ENCODE assay signal across 37 cellular contexts in genomic region chr2:38792751-38793150, GRCh38.
"Had no signal": no experiment of that assay in that cellular context is flagged by ENCODE, and none has a peak within 500 bp of the region (broad histone marks: within the 10 kb centered on the region; RNA-seq: fewer than 3 reads in every experiment).

No MANE protein-coding gene starts in this region.

- H3K27ac ChIP-seq: adrenal gland, body of pancreas, brain microvascular endothelial cell, breast epithelium, VCaP had no signal

- H3K4me1 ChIP-seq: adrenal gland, body of pancreas, breast epithelium had no signal

- H3K9me3 ChIP-seq: adrenal gland, body of pancreas, breast epithelium had no signal

- H3K4me3 ChIP-seq: adrenal gland, body of pancreas, breast epithelium had no signal

- H3K36me3 Mint-ChIP-seq: activated CD4-positive, alpha-beta memory T cell treated with anti-CD3 and anti-CD28 coated beads for 36 hours; activated naive CD4-positive, alpha-beta T cell treated with anti-CD3 and anti-CD28 coated beads, Interleukin-2, amount 50 U/mL, for 72 hours had no signal

- H3K36me3 ChIP-seq: brain microvascular endothelial cell, breast epithelium had no signal

- FAIRE-seq: astrocyte, TTC549 had no signal

- H3K27me3 ChIP-seq: adrenal gland, body of pancreas, brain microvascular endothelial cell, breast epithelium had no signal

- H3K27me3 Mint-ChIP-seq: activated B cell treated with CpG ODN at 0.5 μM for 24 hours; activated CD4-positive, alpha-beta memory T cell treated with anti-CD3 and anti-CD28 coated beads for 36 hours; activated CD4-positive, alpha-beta T cell treated with anti-CD3 and anti-CD28 coated beads, Interleukin-2, amount 10 ng/mL, durations not matched to agents 24 days and 14 days; activated CD8-positive, alpha-beta T cell treated with anti-CD3 and anti-CD28 coated beads for 36 hours; activated naive CD8-positive, alpha-beta T cell treated with anti-CD3 and anti-CD28 coated beads for 36 hours; activated T-helper 17 cell treated with anti-CD3 and anti-CD28 coated beads, Interleukin-2, amount 50 U/mL, for 72 hours had no signal

- DNase-seq: activated B cell treated with CpG ODN at 0.5 μM for 24 hours; activated CD4-positive, alpha-beta memory T cell treated with anti-CD3 and anti-CD28 coated beads for 36 hours; activated CD4-positive, alpha-beta T cell treated with anti-CD3 and anti-CD28 coated beads for 4 hours; activated CD4-positive, alpha-beta T cell treated with anti-CD3 and anti-CD28 coated beads, Interleukin-2, amount 10 ng/mL, durations not matched to agents 24 days and 14 days; activated CD4-positive, alpha-beta T cell treated with anti-CD3 and anti-CD28 coated beads, Interleukin-2, amount 50 U/mL, for 1 hour; activated CD4-positive, alpha-beta T cell treated with anti-CD3 and anti-CD28 coated beads, Interleukin-2, amount 50 U/mL, for 4 hours; activated CD4-positive, CD25-positive, alpha-beta regulatory T cell treated with anti-CD3 and anti-CD28 coated beads, Interleukin-2, amount 50 U/mL, for 72 hours; activated CD8-positive, alpha-beta memory T cell treated with anti-CD3 and anti-CD28 coated beads, Interleukin-2, amount 50 U/mL, for 4 hours; activated CD8-positive, alpha-beta T cell treated with anti-CD3 and anti-CD28 coated beads for 36 hours; activated effector memory CD4-positive, alpha-beta T cell treated with anti-CD3 and anti-CD28 coated beads, Interleukin-2, amount 50 U/mL, for 16 hours; activated gamma-delta T cell treated with Interleukin-2 at 50 U/mL for 16 hours; activated naive CD4-positive, alpha-beta T cell; activated naive CD4-positive, alpha-beta T cell treated with anti-CD3 and anti-CD28 coated beads for 36 hours; activated naive CD4-positive, alpha-beta T cell treated with anti-CD3 and anti-CD28 coated beads, Interleukin-2, amount 50 U/mL, for 16 hours; activated naive CD8-positive, alpha-beta T cell treated with anti-CD3 and anti-CD28 coated beads for 36 hours; activated T-cell treated with anti-CD3 and anti-CD28 coated beads for 4 hours; activated T-cell treated with anti-CD3 and anti-CD28 coated beads, Interleukin-2, amount 50 U/mL, for 1 hour; activated T-cell treated with anti-CD3 and anti-CD28 coated beads, Interleukin-2, amount 50 U/mL, for 4 hours; activated T-cell treated with anti-CD3 and anti-CD28 coated beads, Interleukin-2, amount 50 U/mL, for 72 hours; adrenal gland; amniotic stem cell; aorta; body of pancreas; brain microvascular endothelial cell; central memory CD4-positive, alpha-beta T cell; T-helper 1 cell; T-helper 2 cell; T-helper 9 cell had no signal

- H3K9me3 Mint-ChIP-seq: activated B cell treated with CpG ODN at 0.5 μM for 24 hours; activated CD4-positive, alpha-beta memory T cell treated with anti-CD3 and anti-CD28 coated beads for 36 hours; activated CD4-positive, alpha-beta T cell treated with anti-CD3 and anti-CD28 coated beads, Interleukin-2, amount 10 ng/mL, durations not matched to agents 24 days and 14 days; activated CD8-positive, alpha-beta T cell treated with anti-CD3 and anti-CD28 coated beads for 36 hours; activated naive CD4-positive, alpha-beta T cell treated with anti-CD3 and anti-CD28 coated beads for 36 hours; activated naive CD4-positive, alpha-beta T cell treated with anti-CD3 and anti-CD28 coated beads, Interleukin-2, amount 50 U/mL, for 72 hours; activated naive CD8-positive, alpha-beta T cell treated with anti-CD3 and anti-CD28 coated beads for 36 hours; activated T-cell treated with anti-CD3 and anti-CD28 coated beads, Interleukin-2, amount 50 U/mL, for 4 hours; activated T-cell treated with anti-CD3 and anti-CD28 coated beads, Interleukin-2, amount 50 U/mL, for 72 hours; activated T-helper 1 cell treated with anti-CD3 and anti-CD28 coated beads, Interleukin-12 subunit alpha, Interleukin-12 subunit beta, Interleukin-2, Interleukin-4 antibody, amounts not matched to agents 30 ng/mL and 10 ng/mL and 1 ng/mL, durations not matched to agents 14 hours and 24 hours and 36 hours; activated T-helper 17 cell treated with anti-CD3 and anti-CD28 coated beads, Interleukin-2, amount 50 U/mL, for 72 hours; T-helper 1 cell treated with Interleukin-12 subunit alpha and Interleukin-12 subunit beta and Interleukin-4 antibody, amounts not matched to agents 30 μg/mL and 1 μg/mL, for 36 hours; T-helper 2 cell treated with Interferon-gamma antibody and Interleukin-4, amounts not matched to agents 5 μg/mL and 100 μg/mL, for 36 hours had no signal

- H3K4me1 Mint-ChIP-seq: activated CD4-positive, alpha-beta T cell treated with anti-CD3 and anti-CD28 coated beads, Interleukin-2, amount 10 ng/mL, durations not matched to agents 24 days and 14 days; activated naive CD8-positive, alpha-beta T cell treated with anti-CD3 and anti-CD28 coated beads for 36 hours; activated T-helper 17 cell treated with anti-CD3 and anti-CD28 coated beads, Interleukin-2, amount 50 U/mL, for 72 hours had no signal

- ATAC-seq: activated CD8-positive, alpha-beta T cell treated with anti-CD3 and anti-CD28 coated beads for 36 hours; activated naive CD4-positive, alpha-beta T cell treated with anti-CD3 and anti-CD28 coated beads, Interleukin-2, amount 50 U/mL, for 72 hours; activated T-cell treated with anti-CD3 and anti-CD28 coated beads, Interleukin-2, amount 50 U/mL, for 4 hours; activated T-cell treated with anti-CD3 and anti-CD28 coated beads, Interleukin-2, amount 50 U/mL, for 72 hours; activated T-helper 17 cell treated with anti-CD3 and anti-CD28 coated beads, Interleukin-2, amount 50 U/mL, for 72 hours; body of pancreas had no signal

- H3K27ac Mint-ChIP-seq: activated B cell treated with CpG ODN at 0.5 μM for 24 hours; activated CD4-positive, alpha-beta memory T cell treated with anti-CD3 and anti-CD28 coated beads for 36 hours; activated CD4-positive, alpha-beta T cell treated with anti-CD3 and anti-CD28 coated beads, Interleukin-2, amount 10 ng/mL, durations not matched to agents 24 days and 14 days; activated CD8-positive, alpha-beta T cell treated with anti-CD3 and anti-CD28 coated beads for 36 hours; activated naive CD4-positive, alpha-beta T cell treated with anti-CD3 and anti-CD28 coated beads for 36 hours; activated naive CD4-positive, alpha-beta T cell treated with anti-CD3 and anti-CD28 coated beads, Interleukin-2, amount 50 U/mL, for 72 hours; activated naive CD8-positive, alpha-beta T cell treated with anti-CD3 and anti-CD28 coated beads for 36 hours; activated T-cell treated with anti-CD3 and anti-CD28 coated beads, Interleukin-2, amount 50 U/mL, for 72 hours; activated T-helper 1 cell treated with anti-CD3 and anti-CD28 coated beads, Interleukin-12 subunit alpha, Interleukin-12 subunit beta, Interleukin-2, Interleukin-4 antibody, amounts not matched to agents 30 ng/mL and 10 ng/mL and 1 ng/mL, durations not matched to agents 14 hours and 24 hours and 36 hours; activated T-helper 17 cell treated with anti-CD3 and anti-CD28 coated beads, Interleukin-2, amount 50 U/mL, for 72 hours; T-helper 1 cell treated with Interleukin-12 subunit alpha and Interleukin-12 subunit beta and Interleukin-4 antibody, amounts not matched to agents 30 μg/mL and 1 μg/mL, for 36 hours; T-helper 2 cell treated with Interferon-gamma antibody and Interleukin-4, amounts not matched to agents 5 μg/mL and 100 μg/mL, for 36 hours had no signal

- H3K4me3 Mint-ChIP-seq: activated B cell treated with CpG ODN at 0.5 μM for 24 hours; activated CD4-positive, alpha-beta memory T cell treated with anti-CD3 and anti-CD28 coated beads for 36 hours; activated CD4-positive, alpha-beta T cell treated with anti-CD3 and anti-CD28 coated beads, Interleukin-2, amount 10 ng/mL, durations not matched to agents 24 days and 14 days; activated CD8-positive, alpha-beta T cell treated with anti-CD3 and anti-CD28 coated beads for 36 hours; activated naive CD4-positive, alpha-beta T cell treated with anti-CD3 and anti-CD28 coated beads for 36 hours; activated naive CD8-positive, alpha-beta T cell treated with anti-CD3 and anti-CD28 coated beads for 36 hours; activated T-cell treated with anti-CD3 and anti-CD28 coated beads, Interleukin-2, amount 50 U/mL, for 4 hours; activated T-cell treated with anti-CD3 and anti-CD28 coated beads, Interleukin-2, amount 50 U/mL, for 72 hours; activated T-helper 1 cell treated with anti-CD3 and anti-CD28 coated beads, Interleukin-12 subunit alpha, Interleukin-12 subunit beta, Interleukin-2, Interleukin-4 antibody, amounts not matched to agents 30 ng/mL and 10 ng/mL and 1 ng/mL, durations not matched to agents 14 hours and 24 hours and 36 hours; activated T-helper 17 cell treated with anti-CD3 and anti-CD28 coated beads, Interleukin-2, amount 50 U/mL, for 72 hours; T-helper 1 cell treated with Interleukin-12 subunit alpha and Interleukin-12 subunit beta and Interleukin-4 antibody, amounts not matched to agents 30 μg/mL and 1 μg/mL, for 36 hours; T-helper 2 cell treated with Interferon-gamma antibody and Interleukin-4, amounts not matched to agents 5 μg/mL and 100 μg/mL, for 36 hours had no signal
